29 cellular contexts compared by ENCODE assay signal in genomic region chr6:110693296-110693695, GRCh38.
"Had no signal": no experiment of that assay in that cellular context is flagged by ENCODE, and none has a peak within 500 bp of the region (broad histone marks: within the 10 kb centered on the region; RNA-seq: fewer than 3 reads in every experiment).

No MANE protein-coding gene starts in this region.

- H3K4me2 ChIP-seq: smooth muscle cell had no signal

- H3K27me3 ChIP-seq: pancreas, right atrium auricular region, testis, transverse colon had no signal

- H3K4me1 ChIP-seq: pancreas, psoas muscle had no signal

- FAIRE-seq: frontal cortex, keratinocyte, pancreas, urothelium cell line had no signal

- H3K27ac Mint-ChIP-seq: activated B cell treated with CpG ODN at 0.5 μM for 24 hours; activated CD8-positive, alpha-beta memory T cell treated with anti-CD3 and anti-CD28 coated beads, Interleukin-2, amount 10 ng/mL, durations not matched to agents 7 days and 5 days; activated CD8-positive, alpha-beta T cell treated with anti-CD3 and anti-CD28 coated beads, Interleukin-2, amount 10 ng/mL, durations not matched to agents 7 days and 5 days; activated naive CD4-positive, alpha-beta T cell treated with anti-CD3 and anti-CD28 coated beads, Interleukin-2, amount 50 U/mL, for 24 hours; activated naive CD8-positive, alpha-beta T cell treated with anti-CD3 and anti-CD28 coated beads, Interleukin-2, amount 50 U/mL, for 24 hours; activated T-helper 2 cell treated with anti-CD3 and anti-CD28 coated beads, Interferon-gamma antibody, Interleukin-2, Interleukin-4, amounts not matched to agents 10 μg/mL and 5 μg/mL and 100 μg/mL, durations not matched to agents 14 hours and 24 hours and 36 hours; mesothelial cell of epicardium; T-helper 1 cell treated with Interleukin-12 subunit alpha and Interleukin-12 subunit beta and Interleukin-4 antibody, amounts not matched to agents 30 μg/mL and 1 μg/mL, for 36 hours had no signal

- H3K4me3 Mint-ChIP-seq: activated B cell treated with CpG ODN at 0.5 μM for 24 hours; activated CD8-positive, alpha-beta memory T cell treated with anti-CD3 and anti-CD28 coated beads, Interleukin-2, amount 10 ng/mL, durations not matched to agents 7 days and 5 days; activated CD8-positive, alpha-beta T cell treated with anti-CD3 and anti-CD28 coated beads, Interleukin-2, amount 10 ng/mL, durations not matched to agents 7 days and 5 days; activated naive CD4-positive, alpha-beta T cell treated with anti-CD3 and anti-CD28 coated beads, Interleukin-2, amount 50 U/mL, for 24 hours; activated naive CD8-positive, alpha-beta T cell treated with anti-CD3 and anti-CD28 coated beads, Interleukin-2, amount 50 U/mL, for 24 hours; mesothelial cell of epicardium; naive thymus-derived CD4-positive, alpha-beta T cell; neural crest cell; T-helper 1 cell treated with Interleukin-12 subunit alpha and Interleukin-12 subunit beta and Interleukin-4 antibody, amounts not matched to agents 30 μg/mL and 1 μg/mL, for 36 hours had no signal

- H3K27me3 Mint-ChIP-seq: activated B cell treated with CpG ODN at 0.5 μM for 24 hours; activated CD8-positive, alpha-beta memory T cell treated with anti-CD3 and anti-CD28 coated beads, Interleukin-2, amount 10 ng/mL, durations not matched to agents 7 days and 5 days; activated naive CD4-positive, alpha-beta T cell treated with anti-CD3 and anti-CD28 coated beads, Interleukin-2, amount 50 U/mL, for 24 hours; activated naive CD8-positive, alpha-beta T cell treated with anti-CD3 and anti-CD28 coated beads, Interleukin-2, amount 50 U/mL, for 24 hours; naive thymus-derived CD4-positive, alpha-beta T cell had no signal

- H3K27ac ChIP-seq: pancreas, psoas muscle, right atrium auricular region, transverse colon had no signal

- H3K4me3 ChIP-seq: pancreas, psoas muscle, right atrium auricular region, smooth muscle cell, testis, transverse colon had no signal

- ATAC-seq: activated CD8-positive, alpha-beta memory T cell treated with anti-CD3 and anti-CD28 coated beads, Interleukin-2, amount 10 ng/mL, durations not matched to agents 7 days and 5 days; activated CD8-positive, alpha-beta T cell treated with anti-CD3 and anti-CD28 coated beads, Interleukin-2, amount 10 ng/mL, durations not matched to agents 7 days and 5 days; activated naive CD8-positive, alpha-beta T cell treated with anti-CD3 and anti-CD28 coated beads, Interleukin-2, amount 50 U/mL, for 24 hours; left cardiac atrium; naive thymus-derived CD4-positive, alpha-beta T cell; pancreas; psoas muscle; stimulated activated naive CD8-positive, alpha-beta T cell treated with anti-CD3 and anti-CD28 coated beads, Interleukin-15, Interleukin-2, amounts not matched to agents 100 U/mL and 50 U/mL, for 24 hours had no signal

- H3K9me3 ChIP-seq: pancreas, right atrium auricular region, testis had no signal

- H3K4me1 Mint-ChIP-seq: neural crest cell had no signal

- H3K36me3 ChIP-seq: pancreas, right atrium auricular region, transverse colon had no signal

- H3K9me3 Mint-ChIP-seq: activated naive CD8-positive, alpha-beta T cell treated with anti-CD3 and anti-CD28 coated beads, Interleukin-2, amount 50 U/mL, for 24 hours had no signal

- DNase-seq: activated B cell treated with CpG ODN at 0.5 μM for 24 hours; activated CD4-positive, alpha-beta T cell treated with anti-CD3 and anti-CD28 coated beads, Interleukin-2, amount 50 U/mL, for 1 hour; activated CD8-positive, alpha-beta memory T cell treated with anti-CD3 and anti-CD28 coated beads, Interleukin-2, amount 10 ng/mL, durations not matched to agents 7 days and 5 days; activated CD8-positive, alpha-beta T cell treated with anti-CD3 and anti-CD28 coated beads, Interleukin-2, amount 10 ng/mL, durations not matched to agents 7 days and 5 days; activated naive CD8-positive, alpha-beta T cell treated with anti-CD3 and anti-CD28 coated beads, Interleukin-2, amount 50 U/mL, for 24 hours; activated T-cell treated with anti-CD3 and anti-CD28 coated beads, Interleukin-2, amount 50 U/mL, for 48 hours; amygdala; caudate nucleus; cortex of kidney; left cardiac atrium; mammary epithelial cell; naive thymus-derived CD4-positive, alpha-beta T cell; nucleus accumbens; pancreas; psoas muscle; stimulated activated CD4-positive, alpha-beta T cell treated with anti-CD3 and anti-CD28 coated beads, Interleukin-15, amount 100 ng/mL, for 24 hours; stimulated activated naive CD8-positive, alpha-beta T cell treated with anti-CD3 and anti-CD28 coated beads, Interleukin-15, Interleukin-2, amounts not matched to agents 100 U/mL and 50 U/mL, for 24 hours; testis; transverse colon had no signal
